ENCODE assay signal across 35 cellular contexts in the genomic region with DNA sequence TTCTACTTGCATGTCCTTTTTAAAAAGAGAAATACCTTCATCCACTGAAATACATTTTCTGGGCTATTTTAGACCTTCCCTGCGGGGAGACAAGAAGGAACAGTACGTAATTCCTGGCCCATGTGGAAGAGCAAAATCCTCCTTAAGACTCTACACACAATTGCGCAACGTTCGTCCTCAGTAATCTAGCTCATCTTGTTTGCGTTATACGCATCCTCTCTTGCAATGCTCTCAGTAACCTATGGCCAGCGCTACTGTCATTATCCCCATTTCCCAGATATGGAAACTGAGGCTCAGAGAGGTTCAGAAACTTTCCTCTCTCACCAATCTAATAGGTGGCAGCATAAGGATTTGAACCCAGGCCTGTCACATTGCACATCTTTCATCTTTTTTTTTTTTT.
"Had no signal": no experiment of that assay in that cellular context is flagged by ENCODE, and none has a peak within 500 bp of the region (broad histone marks: within the 10 kb centered on the region; RNA-seq: fewer than 3 reads in every experiment).

No MANE protein-coding gene starts in this region.

- H3K27me3 Mint-ChIP-seq: activated naive CD4-positive, alpha-beta T cell treated with anti-CD3 and anti-CD28 coated beads, Interleukin-2, amount 50 U/mL, for 24 hours; activated naive CD8-positive, alpha-beta T cell treated with anti-CD3 and anti-CD28 coated beads, Interleukin-2, amount 50 U/mL, for 24 hours; stimulated activated naive CD8-positive, alpha-beta T cell treated with anti-CD3 and anti-CD28 coated beads, Interleukin-15, amount 100 ng/mL, for 72 hours; type B pancreatic cell had no signal

- FAIRE-seq: endometrium, keratinocyte, pancreas, TTC549 had no signal

- H3K27ac Mint-ChIP-seq: activated CD4-positive, alpha-beta memory T cell treated with anti-CD3 and anti-CD28 coated beads for 36 hours; activated naive CD4-positive, alpha-beta T cell treated with anti-CD3 and anti-CD28 coated beads, Interleukin-2, amount 50 U/mL, for 24 hours; activated naive CD8-positive, alpha-beta T cell treated with anti-CD3 and anti-CD28 coated beads, Interleukin-2, amount 50 U/mL, for 24 hours; activated T-helper 17 cell treated with anti-CD3 and anti-CD28 coated beads, Interleukin-2, amount 50 U/mL, for 72 hours; natural killer cell treated with Interleukin-12 subunit alpha and Interleukin-12 subunit beta and Interleukin-15 and Interleukin-18, amount 100 ng/mL, for 72 hours; stimulated activated memory B cell treated with anti-CD40 and anti-IgM and Interleukin-4, amounts not matched to agents 10 μg/mL and 1 μg/mL and 100 μg/mL, for 72 hours; stimulated activated naive CD8-positive, alpha-beta T cell treated with anti-CD3 and anti-CD28 coated beads, Interleukin-15, amount 100 ng/mL, for 72 hours; T-helper 2 cell treated with Interferon-gamma antibody and Interleukin-4, amounts not matched to agents 5 μg/mL and 100 μg/mL, for 36 hours; type B pancreatic cell had no signal

- H3K4me3 ChIP-seq: body of pancreas, colonic mucosa, esophagus squamous epithelium, mucosa of descending colon, pancreas, prostate gland, smooth muscle cell, uterus had no signal

- H3K4me2 ChIP-seq: smooth muscle cell had no signal

- ATAC-seq: activated naive CD8-positive, alpha-beta T cell treated with anti-CD3 and anti-CD28 coated beads, Interleukin-2, amount 50 U/mL, for 24 hours; activated T-cell treated with anti-CD3 and anti-CD28 coated beads, Interleukin-2, amount 50 U/mL, for 4 hours; activated T-helper 17 cell treated with anti-CD3 and anti-CD28 coated beads, Interleukin-2, amount 50 U/mL, for 72 hours; body of pancreas; left cardiac atrium; left ventricle myocardium superior; mucosa of descending colon; natural killer cell treated with Interleukin-12 subunit alpha and Interleukin-12 subunit beta and Interleukin-15 and Interleukin-18, amount 100 ng/mL, for 72 hours; pancreas; stimulated activated memory B cell treated with anti-CD40 and anti-IgM and Interleukin-4, amounts not matched to agents 10 μg/mL and 1 μg/mL and 100 μg/mL, for 72 hours; stimulated activated naive CD8-positive, alpha-beta T cell treated with anti-CD3 and anti-CD28 coated beads, Interleukin-15, amount 100 ng/mL, for 72 hours had no signal

- H3K4me3 Mint-ChIP-seq: activated CD4-positive, alpha-beta memory T cell treated with anti-CD3 and anti-CD28 coated beads for 36 hours; activated naive CD4-positive, alpha-beta T cell treated with anti-CD3 and anti-CD28 coated beads, Interleukin-2, amount 50 U/mL, for 24 hours; activated naive CD8-positive, alpha-beta T cell treated with anti-CD3 and anti-CD28 coated beads, Interleukin-2, amount 50 U/mL, for 24 hours; activated T-cell treated with anti-CD3 and anti-CD28 coated beads, Interleukin-2, amount 50 U/mL, for 4 hours; activated T-helper 17 cell treated with anti-CD3 and anti-CD28 coated beads, Interleukin-2, amount 50 U/mL, for 72 hours; natural killer cell treated with Interleukin-12 subunit alpha and Interleukin-12 subunit beta and Interleukin-15 and Interleukin-18, amount 100 ng/mL, for 72 hours; stimulated activated memory B cell treated with anti-CD40 and anti-IgM and Interleukin-4, amounts not matched to agents 10 μg/mL and 1 μg/mL and 100 μg/mL, for 72 hours; stimulated activated naive CD8-positive, alpha-beta T cell treated with anti-CD3 and anti-CD28 coated beads, Interleukin-15, amount 100 ng/mL, for 72 hours; T-helper 2 cell treated with Interferon-gamma antibody and Interleukin-4, amounts not matched to agents 5 μg/mL and 100 μg/mL, for 36 hours; type B pancreatic cell had no signal

- H3K27ac ChIP-seq: body of pancreas, colonic mucosa, epithelial cell of prostate, esophagus squamous epithelium, pancreas, prostate gland, uterus, VCaP had no signal

- H3K4me1 ChIP-seq: body of pancreas, colonic mucosa, pancreas, prostate gland, uterus had no signal

- H3K27me3 ChIP-seq: body of pancreas, colonic mucosa, esophagus squamous epithelium, pancreas, uterus had no signal

- H3K4me1 Mint-ChIP-seq: activated naive CD4-positive, alpha-beta T cell treated with anti-CD3 and anti-CD28 coated beads, Interleukin-2, amount 50 U/mL, for 24 hours; activated naive CD8-positive, alpha-beta T cell treated with anti-CD3 and anti-CD28 coated beads, Interleukin-2, amount 50 U/mL, for 24 hours; activated T-helper 17 cell treated with anti-CD3 and anti-CD28 coated beads, Interleukin-2, amount 50 U/mL, for 72 hours; stimulated activated memory B cell treated with anti-CD40 and anti-IgM and Interleukin-4, amounts not matched to agents 10 μg/mL and 1 μg/mL and 100 μg/mL, for 72 hours; stimulated activated naive CD8-positive, alpha-beta T cell treated with anti-CD3 and anti-CD28 coated beads, Interleukin-15, amount 100 ng/mL, for 72 hours had no signal

- H3K9me3 ChIP-seq: body of pancreas, colonic mucosa, esophagus squamous epithelium, mucosa of descending colon, pancreas, prostate gland, uterus had no signal

- H3K36me3 ChIP-seq: colonic mucosa, esophagus squamous epithelium, pancreas, prostate gland, uterus had no signal

- DNase-seq: activated CD4-positive, alpha-beta memory T cell treated with anti-CD3 and anti-CD28 coated beads for 36 hours; activated CD4-positive, alpha-beta T cell treated with anti-CD3 and anti-CD28 coated beads for 48 hours; activated gamma-delta T cell treated with Interleukin-2 at 50 U/mL for 16 hours; activated naive CD8-positive, alpha-beta T cell treated with anti-CD3 and anti-CD28 coated beads, Interleukin-2, amount 50 U/mL, for 24 hours; activated T-cell treated with anti-CD3 and anti-CD28 coated beads, Interleukin-2, amount 50 U/mL, for 4 hours; aorta; body of pancreas; colonic mucosa; effector CD8-positive, alpha-beta T cell; esophagus squamous epithelium; head of caudate nucleus; hippocampal formation; left cardiac atrium; left ventricle myocardium superior; mucosa of descending colon; pancreas; stimulated activated CD4-positive, alpha-beta T cell treated with anti-CD3 and anti-CD28 coated beads, Interleukin-1b, Interleukin-23, amount 100 ng/mL, for 48 hours; stimulated activated CD4-positive, alpha-beta T cell treated with anti-CD3 and anti-CD28 coated beads, Interleukin-4, amount 100 ng/mL, for 4 hours; stimulated activated CD8-positive, alpha-beta memory T cell treated with anti-CD3 and anti-CD28 coated beads, Interleukin-4, amount 100 ng/mL, for 48 hours; stimulated activated naive CD8-positive, alpha-beta T cell treated with anti-CD3 and anti-CD28 coated beads, Interleukin-15, amount 100 ng/mL, for 72 hours; substantia nigra; uterus had no signal
